In genomic region chr7:45027774-45028114, GRCh38 we compare ENCODE assay signal across 8 cellular contexts. TPM values are rescaled to one million over a fixed set of nuclear protein-coding genes. Genes with fewer than 3 reads are reported as not detected.
A peak's percentile ranks its signal among the peaks of the same experiment; 100 is the strongest.
DNase-seq lines count a peak whose midpoint lies in the region; ATAC-seq, FAIRE-seq and TF ChIP-seq lines count a peak whose summit lies in the region.
"Had no signal": no experiment of that assay in that cellular context is flagged by ENCODE, and none has a peak within 500 bp of the region (broad histone marks: within the 10 kb centered on the region; RNA-seq: fewer than 3 reads in every experiment).

No MANE protein-coding gene starts in this region.

- POLR2A ChIA-PET in PC-3 (lab: Charles Lee; ENCODE audit: unreplicated experiment), result no interaction called here

- no peaks in the 10 kb centered on the region for H3K27me3 ChIP-seq in small intestine (ENCODE audit: control insufficient read depth in 2 of 2, insufficient read depth in 2 of 2, low read length in 2 of 2)
- H3K27me3 ChIP-seq in PC-3 (ENCODE audit: low read length), result no peaks in the 10 kb centered on the region

- CTCF ChIA-PET in PC-3 (lab: Charles Lee), result no interaction called here

- H3K9me2 ChIP-seq in PC-3 (replicated peaks; ENCODE audit: low read length), result no peaks in the 10 kb centered on the region

- no peak overlapping the region for H3K4me2 ChIP-seq in PC-3 (ENCODE audit: low read length)

- H4K20me1 ChIP-seq in PC-3 (ENCODE audit: low read length), result no peaks in the 10 kb centered on the region

- H3K9me3 ChIP-seq in small intestine (ENCODE audit: control insufficient read depth, low read depth) (no peaks in the 10 kb centered on the region), PC-3 (ENCODE audit: low read length) (no peaks in the 10 kb centered on the region)

- DNase-seq in caudate nucleus (lab: John Stamatoyannopoulos, UW) (no peak), small intestine (no peak), NCI-H1694 (lab: John Stamatoyannopoulos, UW) (no peak), PC-3 (no peak), NCI-H1105 treated with DMSO at 0.1 percent for 48 hours (lab: John Stamatoyannopoulos, UW) (no peak)

- no peak overlapping the region for H2AFZ ChIP-seq in PC-3 (ENCODE audit: low read length)

- no peak overlapping the region for H3K9ac ChIP-seq in PC-3 (ENCODE audit: low read length)

- H3K4me1 ChIP-seq in small intestine (ENCODE audit: control insufficient read depth in 2 of 2, insufficient read depth in 1 of 2, low read depth in 1 of 2, low read length in 1 of 2) (no peaks in the 10 kb centered on the region), PC-3 (ENCODE audit: insufficient read depth, low read length) (peaks cover 6% of the 10 kb centered on the region; the same call in 1 of the 2 replicates)

- H3K79me2 ChIP-seq in PC-3 (ENCODE audit: low read length), result no peaks in the 10 kb centered on the region

- no peak for TF ChIP-seq CTCF in PC-3 (conservative IDR thresholded peaks at IDR 0.05; ENCODE audit: low read depth, low read length)

- WGBS in small intestine, 3 donors, result 68 to 90% (median 77%) methylated on average over 4 of the region's 4 CpGs

- H3K36me3 ChIP-seq in small intestine (ENCODE audit: control insufficient read depth in 2 of 2, insufficient read depth in 2 of 2, low read length in 2 of 2), result no peaks in the 10 kb centered on the region
- H3K36me3 ChIP-seq in PC-3 (ENCODE audit: low read depth, low read length), result no peaks in the 10 kb centered on the region; the same call in 1 of the 2 replicates

- H3K4me3 ChIP-seq in small intestine (ENCODE audit: low read depth in 1 of 2, low read length in 2 of 2) (peak overlapping the region; percentile 46 to 48), PC-3 (ENCODE audit: low read length) (no peak overlapping the region)

- H3K27ac ChIP-seq in caudate nucleus (ENCODE audit: low read depth, low read length), result peak overlapping the region; percentile 66
- H3K27ac ChIP-seq in small intestine (ENCODE audit: low read depth in 1 of 2, low read length in 1 of 2), result peak overlapping the region; percentile 71 to 88
- H3K27ac ChIP-seq in PC-3 (ENCODE audit: low read length), result no peak overlapping the region

- ATAC-seq in GM19043 (IDR thresholded peaks at IDR 0.05; ENCODE audit: low read depth, unreplicated experiment) (peak; percentile 8), HG03520 (IDR thresholded peaks at IDR 0.05; ENCODE audit: unreplicated experiment) (peak; percentile 21), PC-3 (no peak)
- ATAC-seq: SK-N-SH treated with all-trans-retinoic acid at 6 μM for 48 hours had no signal

- H3F3A ChIP-seq in PC-3 (ENCODE audit: low read length, unreplicated experiment), result no peaks in the 10 kb centered on the region

- no peak for FAIRE-seq in small intestine (lab: Jason Lieb, UNC)

- no TSS peak for BruUV-seq in PC-3 (replicated peaks; lab: Mats Ljungman, UMichigan)

- intact Hi-C loops in PC-3 (cut with micrococcal nuclease), result no loop called here

RNA-seq across cellular contexts. Expression of gene CCM2, which starts 27.7 kb away (rescaled TPM):
- polyA plus RNA-seq in small intestine, result 10 to 100 TPM; 23.5 to 32.3 (median 25.9) TPM
- total RNA-seq in PC-3 (2014; rRNA removed), result 56.6 and 61.5 TPM in 2 replicates

RNA-seq across cellular contexts. Expression of gene MYO1G, which starts 48.9 kb away (rescaled TPM):
- 1 to 10 TPM; 1.3 to 4.1 (median 2.1) TPM for polyA plus RNA-seq in small intestine
- total RNA-seq in PC-3 (2014; rRNA removed), result 0.11 and 0.17 TPM in 2 replicates
